In genomic region chr1:88875595-88875994, GRCh38 we compare ENCODE assay signal across 25 cellular contexts.
"Had no signal": no experiment of that assay in that cellular context is flagged by ENCODE, and none has a peak within 500 bp of the region (broad histone marks: within the 10 kb centered on the region; RNA-seq: fewer than 3 reads in every experiment).

No MANE protein-coding gene starts in this region.

- H3K4me3 ChIP-seq: coronary artery, esophagus muscularis mucosa, heart right ventricle, left lung, right atrium auricular region, sigmoid colon, stomach, thyroid gland had no signal

- H3K4me1 ChIP-seq: parathyroid adenoma had no signal

- H3K27me3 ChIP-seq: esophagus muscularis mucosa, heart right ventricle, left lung, right atrium auricular region, sigmoid colon, stomach, thyroid gland had no signal

- H3K27ac Mint-ChIP-seq: natural killer cell; progenitor cell of endocrine pancreas; stimulated activated effector memory CD8-positive, alpha-beta T cell treated with anti-CD3 and anti-CD28 coated beads, Interleukin-12 subunit alpha, Interleukin-12 subunit beta, amount 100 ng/mL, for 72 hours; type B pancreatic cell had no signal

- H2AFZ ChIP-seq: parathyroid adenoma had no signal

- H3K36me3 Mint-ChIP-seq: natural killer cell had no signal

- H3K4me3 Mint-ChIP-seq: natural killer cell; stimulated activated effector memory CD8-positive, alpha-beta T cell treated with anti-CD3 and anti-CD28 coated beads, Interleukin-12 subunit alpha, Interleukin-12 subunit beta, amount 100 ng/mL, for 72 hours; type B pancreatic cell had no signal

- H3K9me3 Mint-ChIP-seq: natural killer cell; stimulated activated effector memory CD8-positive, alpha-beta T cell treated with anti-CD3 and anti-CD28 coated beads, Interleukin-12 subunit alpha, Interleukin-12 subunit beta, amount 100 ng/mL, for 72 hours; type B pancreatic cell had no signal

- H3K9me3 ChIP-seq: esophagus muscularis mucosa, heart right ventricle, left lung, right atrium auricular region, sigmoid colon, stomach, thyroid gland had no signal

- H3K27ac ChIP-seq: coronary artery, heart right ventricle, left lung, parathyroid adenoma, right atrium auricular region, sigmoid colon, stomach, thyroid gland had no signal

- DNase-seq: dermis blood vessel endothelial cell; effector memory CD4-positive, alpha-beta T cell; foreskin melanocyte; glutamatergic neuron; heart right ventricle; hippocampal formation; left cardiac atrium; left lung; natural killer cell; sigmoid colon; stimulated activated CD4-positive, alpha-beta T cell treated with anti-CD3 and anti-CD28 coated beads, Interleukin-2, amount 100 ng/mL, for 24 hours; stimulated activated CD4-positive, alpha-beta T cell treated with anti-CD3 and anti-CD28 coated beads, Interleukin-4, amount 100 ng/mL, for 24 hours; stimulated activated naive CD4-positive, alpha-beta T cell treated with Interleukin-2 at 50 U/mL for 16 hours; stomach; thyroid gland had no signal

- H3K27me3 Mint-ChIP-seq: progenitor cell of endocrine pancreas, type B pancreatic cell had no signal

- ATAC-seq: heart right ventricle; left cardiac atrium; left lung; natural killer cell; stimulated activated effector memory CD8-positive, alpha-beta T cell treated with anti-CD3 and anti-CD28 coated beads, Interleukin-12 subunit alpha, Interleukin-12 subunit beta, amount 100 ng/mL, for 72 hours had no signal

- FAIRE-seq: endothelial cell of umbilical vein, islet of Langerhans, urothelium cell line had no signal

- H3K36me3 ChIP-seq: thyroid gland had no signal

- H3K9ac ChIP-seq: parathyroid adenoma had no signal
